ENCODE assay signal across 8 cellular contexts in the genomic region with DNA sequence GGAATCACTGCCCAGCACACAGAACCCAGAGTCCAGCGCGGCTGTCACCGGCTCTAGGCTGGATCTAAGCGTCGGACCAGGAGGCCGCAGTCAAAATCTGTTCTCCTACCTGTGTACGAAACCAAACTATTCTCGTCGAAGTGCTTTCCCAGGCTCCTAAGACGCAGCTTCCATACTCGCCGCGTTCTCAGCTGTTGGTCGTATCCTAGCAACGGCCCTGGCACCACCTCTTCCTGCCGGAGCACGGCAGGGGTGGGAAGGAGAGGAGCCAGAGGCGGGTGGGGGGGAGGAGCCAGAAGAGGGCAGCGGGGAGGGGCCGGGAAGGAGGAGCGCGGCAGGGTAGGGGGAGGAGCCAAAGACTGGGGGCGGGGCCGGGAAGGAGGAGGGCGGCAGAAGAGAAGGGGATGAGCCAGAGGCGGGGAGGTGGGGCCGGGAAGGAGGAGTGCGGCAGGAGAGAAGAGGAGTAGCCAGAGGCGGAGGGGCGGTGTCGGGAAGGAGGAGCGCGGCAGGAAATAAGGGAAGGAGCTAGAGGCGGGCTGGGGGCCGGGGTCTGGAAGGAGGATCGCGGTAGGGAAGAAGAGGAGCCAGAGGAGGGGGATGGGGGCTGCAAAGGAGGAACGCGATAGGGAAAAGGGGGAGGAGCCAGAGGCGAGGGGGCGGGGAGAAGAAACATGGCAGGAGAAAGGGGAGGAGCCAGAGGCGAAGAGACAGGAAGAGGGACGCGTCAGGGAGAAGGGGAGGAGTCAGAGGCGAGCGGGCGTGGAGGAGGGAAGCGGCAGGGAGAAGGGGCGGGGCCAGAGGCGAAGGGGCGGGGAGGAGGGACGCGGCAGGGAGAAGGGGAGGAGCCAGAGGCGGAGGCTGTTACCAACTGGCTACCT. TPM values are rescaled to one million over a fixed set of nuclear protein-coding genes. Genes with fewer than 3 reads are reported as not detected.
DNase-seq lines count a peak whose midpoint lies in the region; ATAC-seq, FAIRE-seq and TF ChIP-seq lines count a peak whose summit lies in the region.

TSS of gene IQUB (minus strand) at position 213 of the 878 bp plus-strand sequence. CDS start 22,255 bp downstream, outside the sequence.

- intact Hi-C loops in naive thymus-derived CD4-positive, alpha-beta T cell (cut with micrococcal nuclease), result loop anchor here (1.0 to 10.0 kb wide), 5 partner anchors 23 to 1400 kb away; partner anchors contain the start of genes NDUFA5 (in 2 of the 2), POT1 (in 1 of the 2) and WASL (in 1 of the 2)

- H3K9me3 Mint-ChIP-seq in naive thymus-derived CD4-positive, alpha-beta T cell, result peaks cover 0 to 3% (median 0%) of the 10 kb centered on the region in 11 donors
- H3K9me3 Mint-ChIP-seq in stimulated activated memory B cell treated with anti-CD40 and anti-IgM and Interleukin-4, amounts not matched to agents 10 μg/mL and 1 μg/mL and 100 μg/mL, for 72 hours, result no peaks in the 10 kb centered on the region

- H3K27me3 ChIP-seq in Karpas-422 (ENCODE audit: low read length) (no peaks in the 10 kb centered on the region), fibroblast of lung (ENCODE audit: control insufficient read depth, insufficient read depth, low read length) (no peaks in the 10 kb centered on the region)
- no peaks in the 10 kb centered on the region for H3K27me3 ChIP-seq in naive thymus-derived CD4-positive, alpha-beta T cell (ENCODE audit: control insufficient read depth in 2 of 2, insufficient read depth in 2 of 2, low read length in 2 of 2)

- H2AFZ ChIP-seq in Karpas-422 (ENCODE audit: low read length) (peak within 1 kb of the TSS; percentile 84; the same call in 1 of the 2 replicates), fibroblast of lung (ENCODE audit: low read length) (peak within 1 kb of the TSS; percentile 95)

- peak within 1 kb of the TSS; percentile 61 for H3K9ac ChIP-seq in Karpas-422 (ENCODE audit: low read length)
- H3K9ac ChIP-seq in fibroblast of lung (ENCODE audit: insufficient read depth, low read length), result peak within 1 kb of the TSS; percentile 62

- ATAC-seq in GM21825 (IDR thresholded peaks at IDR 0.05; ENCODE audit: unreplicated experiment), result peak; percentile 84
- peak; percentile 95 for ATAC-seq in naive thymus-derived CD4-positive, alpha-beta T cell
- peak; percentile 93 for ATAC-seq in stimulated activated memory B cell treated with anti-CD40 and anti-IgM and Interleukin-4, amounts not matched to agents 10 μg/mL and 1 μg/mL and 100 μg/mL, for 72 hours

- H3K4me2 ChIP-seq in Karpas-422 (ENCODE audit: low read depth, low read length, poor library complexity, severe bottlenecking) (peak within 1 kb of the TSS; percentile 65), fibroblast of lung (ENCODE audit: extremely low read depth, insufficient read depth, low read length) (peak within 1 kb of the TSS; percentile 81)

- peaks cover 0 to 2% (median 0%) of the 10 kb centered on the region in 5 donors for H3K36me3 Mint-ChIP-seq in naive thymus-derived CD4-positive, alpha-beta T cell
- H3K36me3 Mint-ChIP-seq in stimulated activated memory B cell treated with anti-CD40 and anti-IgM and Interleukin-4, amounts not matched to agents 10 μg/mL and 1 μg/mL and 100 μg/mL, for 72 hours, result peaks cover 5% of the 10 kb centered on the region

- TF ChIP-seq CTCF in fibroblast of lung (conservative IDR thresholded peaks at IDR 0.05 in 1 of 2, IDR thresholded peaks at IDR 0.05 in 1 of 2; ENCODE audit: low read depth in 1 of 2, low read length in 2 of 2), result no peak

- peak; percentile 85 for FAIRE-seq in RCC 7860 (lab: Jason Lieb, UNC)

- DNase-seq in DMS79 treated with DMSO at 0.1 percent for 48 hours (lab: John Stamatoyannopoulos, UW), result peak; percentile 93
- peak; percentile 95 for DNase-seq in Karpas-422
- peak; percentile 96 for DNase-seq in RCC 7860 (ENCODE audit: low spot score)
- DNase-seq in activated T-helper 1 cell treated with anti-CD3 and anti-CD28 coated beads, Interleukin-2, amount 50 U/mL, for 16 hours (ENCODE audit: low read depth in 1 of 2, low spot score in 1 of 2), result peak; percentile 92 to 94
- peak; percentile 91 to 97 for DNase-seq in fibroblast of lung (ENCODE audit: low read depth in 2 of 2)
- peak; percentile 82 to 94 (median 88) for DNase-seq in naive thymus-derived CD4-positive, alpha-beta T cell

- H3K27me3 Mint-ChIP-seq in naive thymus-derived CD4-positive, alpha-beta T cell, result peaks cover 14 to 32% (median 23%) of the 10 kb centered on the region in 5 donors
- peaks cover 15% of the 10 kb centered on the region for H3K27me3 Mint-ChIP-seq in stimulated activated memory B cell treated with anti-CD40 and anti-IgM and Interleukin-4, amounts not matched to agents 10 μg/mL and 1 μg/mL and 100 μg/mL, for 72 hours

- POLR2A ChIA-PET in naive thymus-derived CD4-positive, alpha-beta T cell (lab: Charles Lee), result interaction anchor here (0.8 to 2.6 kb wide), 3 partner anchors 23 to 215 kb away, joined by 3 to 21 read pairs (median 3); partner anchors contain the start of genes NDUFA5 and WASL

- H3K4me1 ChIP-seq in Karpas-422 (ENCODE audit: low read length), result peaks cover 11% of the 10 kb centered on the region; the same call in 1 of the 2 replicates
- peaks cover 4% of the 10 kb centered on the region for H3K4me1 ChIP-seq in fibroblast of lung (ENCODE audit: control insufficient read depth, extremely low read depth, insufficient read depth, low read length)
- H3K4me1 ChIP-seq in naive thymus-derived CD4-positive, alpha-beta T cell (ENCODE audit: control insufficient read depth in 2 of 2, insufficient read depth in 2 of 2, low read length in 2 of 2), result peaks cover 4 to 14% of the 10 kb centered on the region in 2 donors

- H3K4me3 ChIP-seq in Karpas-422 (ENCODE audit: low read length), result peak within 1 kb of the TSS; percentile 63
- H3K4me3 ChIP-seq in fibroblast of lung (replicated peaks in 1 of 4; ENCODE audit: control extremely low read depth in 1 of 4, insufficient read depth in 1 of 4, low read depth in 3 of 4, low read length in 4 of 4), result peak within 1 kb of the TSS; percentile 75 to 85 (median 78)
- H3K4me3 ChIP-seq in naive thymus-derived CD4-positive, alpha-beta T cell (ENCODE audit: low read length), result peak within 1 kb of the TSS; percentile 54

- peak within 1 kb of the TSS; percentile 87 to 97 (median 91) for H3K4me3 Mint-ChIP-seq in naive thymus-derived CD4-positive, alpha-beta T cell
- peak within 1 kb of the TSS; percentile 86 for H3K4me3 Mint-ChIP-seq in stimulated activated memory B cell treated with anti-CD40 and anti-IgM and Interleukin-4, amounts not matched to agents 10 μg/mL and 1 μg/mL and 100 μg/mL, for 72 hours

- no peak within 1 kb of the TSS for H3K27ac ChIP-seq in Karpas-422 (ENCODE audit: low read length)
- H3K27ac ChIP-seq in fibroblast of lung (ENCODE audit: insufficient read depth, low read length), result peak within 1 kb of the TSS; percentile 78
- H3K27ac ChIP-seq in naive thymus-derived CD4-positive, alpha-beta T cell (ENCODE audit: low read depth, low read length), result peak within 1 kb of the TSS; percentile 73

- H3K9me2 ChIP-seq in Karpas-422 (replicated peaks; ENCODE audit: insufficient read depth, low read length), result no peaks in the 10 kb centered on the region

- no peaks in the 10 kb centered on the region for H3K9me3 ChIP-seq in Karpas-422 (ENCODE audit: low read length)
- no peaks in the 10 kb centered on the region for H3K9me3 ChIP-seq in fibroblast of lung (ENCODE audit: control insufficient read depth, insufficient read depth, low read depth, low read length)
- no peaks in the 10 kb centered on the region for H3K9me3 ChIP-seq in naive thymus-derived CD4-positive, alpha-beta T cell (ENCODE audit: control insufficient read depth in 2 of 3, low read length in 3 of 3)

- peaks cover 7 to 31% (median 27%) of the 10 kb centered on the region in 7 donors for H3K4me1 Mint-ChIP-seq in naive thymus-derived CD4-positive, alpha-beta T cell
- peaks cover 14% of the 10 kb centered on the region for H3K4me1 Mint-ChIP-seq in stimulated activated memory B cell treated with anti-CD40 and anti-IgM and Interleukin-4, amounts not matched to agents 10 μg/mL and 1 μg/mL and 100 μg/mL, for 72 hours

- H3K79me2 ChIP-seq in Karpas-422 (ENCODE audit: low read length) (no peaks in the 10 kb centered on the region), fibroblast of lung (ENCODE audit: control insufficient read depth, insufficient read depth, low read length) (no peaks in the 10 kb centered on the region)

- H3K36me3 ChIP-seq in Karpas-422 (ENCODE audit: insufficient read depth, low read length) (0 out of 2 replicates have a peak, but pooled peaks cover 2% of the 10 kb centered on the region), fibroblast of lung (ENCODE audit: control insufficient read depth, insufficient read depth, low read length) (no peaks in the 10 kb centered on the region)
- H3K36me3 ChIP-seq in naive thymus-derived CD4-positive, alpha-beta T cell (ENCODE audit: control insufficient read depth in 2 of 3, insufficient read depth in 3 of 3, low read length in 3 of 3), result no peaks in the 10 kb centered on the region

- CTCF ChIA-PET in naive thymus-derived CD4-positive, alpha-beta T cell (lab: Charles Lee), result interaction anchor here (0.6 to 1.0 kb wide), 4 partner anchors 36 to 1398 kb away, joined by 3 read pairs; no protein-coding TSS in a partner anchor

- peak within 1 kb of the TSS; percentile 74 to 96 (median 86) for H3K27ac Mint-ChIP-seq in naive thymus-derived CD4-positive, alpha-beta T cell
- peak within 1 kb of the TSS; percentile 60 for H3K27ac Mint-ChIP-seq in stimulated activated memory B cell treated with anti-CD40 and anti-IgM and Interleukin-4, amounts not matched to agents 10 μg/mL and 1 μg/mL and 100 μg/mL, for 72 hours

- H4K20me1 ChIP-seq in Karpas-422 (ENCODE audit: insufficient read depth, low read depth, low read length) (no peaks in the 10 kb centered on the region), fibroblast of lung (ENCODE audit: control insufficient read depth, extremely low read depth, insufficient read depth, low read length) (no peaks in the 10 kb centered on the region)

RNA-seq across cellular contexts. Expression of gene IQUB, which starts in this region (rescaled TPM):
- total RNA-seq in Karpas-422 (2014; rRNA removed; shearing (Covaris generic); ENCODE audit: low replicate concordance), result 0.22 and 0.97 TPM in 2 replicates
- 0.77 and 0.83 TPM in 2 replicates for total RNA-seq in fibroblast of lung
- 0.03 and 0.09 TPM in 2 replicates for polyA plus RNA-seq in fibroblast of lung
- polyA plus RNA-seq in fibroblast of lung (2012), result 0.12 and 0.13 TPM in 2 replicates
- not detected in 2 replicates for polyA minus RNA-seq in fibroblast of lung (ENCODE audit: low replicate concordance)
- total RNA-seq in naive thymus-derived CD4-positive, alpha-beta T cell, result under 1 TPM in 1 of 5 experiments, not detected in 4; 0.24 TPM
- under 1 TPM in 1 of 2 donors, not detected in 1; 0.09 TPM for polyA plus RNA-seq in naive thymus-derived CD4-positive, alpha-beta T cell

Comparison
In these comparisons a context has a peak if more than half of its experiments do, and no peak if none do; other contexts are left out.
1. Peak in DNase-seq, H3K4me3 ChIP-seq, H3K9ac ChIP-seq and H3K4me2 ChIP-seq in Karpas-422; RNA of the gene not detected or under 1 TPM.
2. Peak in DNase-seq, H3K4me3 ChIP-seq, H3K27ac ChIP-seq, H3K9ac ChIP-seq and H3K4me2 ChIP-seq in fibroblast of lung; RNA of the gene not detected or under 1 TPM.
3. Peak in DNase-seq, ATAC-seq, H3K4me3 ChIP-seq and H3K27ac ChIP-seq in naive thymus-derived CD4-positive, alpha-beta T cell; RNA of the gene not detected or under 1 TPM.